In genomic region chr17:65931246-65932149, GRCh38 we compare ENCODE assay signal across 24 cellular contexts.
A peak's percentile ranks its signal among the peaks of the same experiment; 100 is the strongest.
DNase-seq lines count a peak whose midpoint lies in the region; ATAC-seq lines count a peak whose summit lies in the region.
"Had no signal": no experiment of that assay in that cellular context is flagged by ENCODE, and none has a peak within 500 bp of the region (broad histone marks: within the 10 kb centered on the region; RNA-seq: fewer than 3 reads in every experiment).

No MANE protein-coding gene starts in this region.

- ATAC-seq in GM18502 (IDR thresholded peaks at IDR 0.05; ENCODE audit: poor library complexity, unreplicated experiment) (no peak), GM18867 (IDR thresholded peaks at IDR 0.05; ENCODE audit: unreplicated experiment) (no peak)
- ATAC-seq: gastrocnemius medialis, left colon had no signal

- H3K4me1 ChIP-seq in SJSA1 (replicated peaks): peaks cover 22% of the 10 kb centered on the region
- H3K4me1 ChIP-seq: gastrocnemius medialis had no signal

- H3K4me3 ChIP-seq in SJSA1: no peak overlapping the region
- H3K4me3 ChIP-seq: gastrocnemius medialis, tibial nerve had no signal

- no peaks in the 10 kb centered on the region for H3K27me3 ChIP-seq in SJSA1 (replicated peaks)
- H3K27me3 ChIP-seq: gastrocnemius medialis, tibial nerve had no signal

- H3K27ac ChIP-seq in SJSA1: peak overlapping the region; percentile 27; the same call in 1 of the 2 replicates
- H3K27ac ChIP-seq: epithelial cell of prostate, gastrocnemius medialis, WERI-Rb-1 had no signal

- H3K36me3 ChIP-seq in SJSA1: no peaks in the 10 kb centered on the region
- H3K36me3 ChIP-seq: gastrocnemius medialis, WERI-Rb-1 had no signal

- DNase-seq in EH (ENCODE audit: low read depth): peak; percentile 85
- peak; percentile 61 to 67 for DNase-seq in SJSA1 (ENCODE audit: low read depth in 1 of 2, low spot score in 2 of 2)
- DNase-seq in glomerular visceral epithelial cell (ENCODE audit: extremely low spot score): peak; percentile 12
- DNase-seq in renal cortical epithelial cell (ENCODE audit: low read depth): peak; percentile 51
- no peak for DNase-seq in activated T-cell treated with anti-CD3 and anti-CD28 coated beads, Interleukin-2, amount 50 U/mL, for 1 hour
- no peak for DNase-seq in activated gamma-delta T cell (lab: John Stamatoyannopoulos, UW)
- DNase-seq: activated CD4-positive, alpha-beta T cell treated with anti-CD3 and anti-CD28 coated beads, Interleukin-2, amount 50 U/mL, for 4 hours; amniotic stem cell; caudate nucleus; DND-41; gastrocnemius medialis; left colon; NCI-H1694 treated with DMSO at 0.1 percent for 48 hours; nephron progenitor cell; posterior cingulate gyrus; SHP77 treated with DMSO at 0.1 percent for 48 hours; small intestine; stimulated activated CD4-positive, alpha-beta T cell treated with anti-CD3 and anti-CD28 coated beads, Interleukin-4, amount 100 ng/mL, for 1 hour; T-helper 1 cell; WERI-Rb-1 had no signal

- no peaks in the 10 kb centered on the region for H3K9me3 ChIP-seq in SJSA1 (replicated peaks)
- H3K9me3 ChIP-seq: gastrocnemius medialis had no signal

Comparison
In these comparisons a context has a peak if more than half of its experiments do, and no peak if none do; other contexts are left out.
1. DNase-seq: peak in EH (single experiment), SJSA1 (2 of 2), glomerular visceral epithelial cell (single experiment) and renal cortical epithelial cell (single experiment); none in activated T-cell treated with anti-CD3 and anti-CD28 coated beads, Interleukin-2, amount 50 U/mL, for 1 hour (single experiment) and activated gamma-delta T cell (single experiment).